17 cellular contexts compared by ENCODE assay signal in genomic region chr11:128708660-128709059, GRCh38. TPM values are rescaled to one million over a fixed set of nuclear protein-coding genes. Genes with fewer than 3 reads are reported as not detected.
DNase-seq lines count a peak whose midpoint lies in the region; ATAC-seq and TF ChIP-seq lines count a peak whose summit lies in the region.
"Had no signal": no experiment of that assay in that cellular context is flagged by ENCODE, and none has a peak within 500 bp of the region (broad histone marks: within the 10 kb centered on the region; RNA-seq: fewer than 3 reads in every experiment).

No MANE protein-coding gene starts in this region.

- no peak for DNase-seq in CD4-positive, alpha-beta memory T cell
- DNase-seq in brain microvascular endothelial cell (no peak), NCI-H524 (lab: John Stamatoyannopoulos, UW) (no peak), stomach (no peak), NCI-H1048 (lab: John Stamatoyannopoulos, UW) (no peak)
- no peak for DNase-seq in naive thymus-derived CD4-positive, alpha-beta T cell
- DNase-seq: activated CD4-positive, alpha-beta T cell treated with anti-CD3 and anti-CD28 coated beads for 36 hours; colonic mucosa; GDM1; NCI-H748 treated with DMSO at 0.1 percent for 48 hours; PC-9; posterior cingulate gyrus; small intestine; testis had no signal

- CTCF ChIA-PET in CD4-positive, alpha-beta memory T cell (lab: Charles Lee; ENCODE audit: partially characterized antibody) = no interaction called here
- CTCF ChIA-PET in naive thymus-derived CD4-positive, alpha-beta T cell (lab: Charles Lee) = no interaction called here

- peak overlapping the region in 4 of 7 donors; percentile 17 to 73 (median 36) for H3K27ac Mint-ChIP-seq in CD4-positive, alpha-beta memory T cell
- H3K27ac Mint-ChIP-seq in naive thymus-derived CD4-positive, alpha-beta T cell = peak overlapping the region in 5 of 9 donors; percentile 14 to 48 (median 34)
- H3K27ac Mint-ChIP-seq: activated CD4-positive, alpha-beta T cell treated with anti-CD3 and anti-CD28 coated beads for 36 hours had no signal

- WGBS in stomach, 5 donors = 84 to 92% (median 90%) methylated on average over 5 of the region's 5 CpGs

- peaks cover 100% of the 10 kb centered on the region for H3K4me1 ChIP-seq in BLaER1
- H3K4me1 ChIP-seq in CD4-positive, alpha-beta memory T cell (ENCODE audit: insufficient read depth, low read length) = peaks cover 100% of the 10 kb centered on the region
- H3K4me1 ChIP-seq in naive thymus-derived CD4-positive, alpha-beta T cell (ENCODE audit: control insufficient read depth in 2 of 2, insufficient read depth in 2 of 2, low read length in 2 of 2) = peaks cover 76 to 77% of the 10 kb centered on the region in 2 donors
- peaks cover 0 to 63% (median 2%) of the 10 kb centered on the region in 4 donors for H3K4me1 ChIP-seq in stomach
- H3K4me1 ChIP-seq: colonic mucosa, testis had no signal

- peaks cover 83 to 100% (median 95%) of the 10 kb centered on the region in 4 donors for H3K4me1 Mint-ChIP-seq in CD4-positive, alpha-beta memory T cell
- H3K4me1 Mint-ChIP-seq in naive thymus-derived CD4-positive, alpha-beta T cell = peaks cover 75 to 100% (median 98%) of the 10 kb centered on the region in 7 donors

- H3K9ac ChIP-seq in BLaER1 = no peak overlapping the region

- no peak for TF ChIP-seq POLR2A in stomach (IDR thresholded peaks at IDR 0.05)

- H3K27me3 ChIP-seq in BLaER1 (no peaks in the 10 kb centered on the region), brain microvascular endothelial cell (replicated peaks) (no peaks in the 10 kb centered on the region), stomach (peaks cover 0 to 5% (median 0%) of the 10 kb centered on the region in 3 donors)
- H3K27me3 ChIP-seq in CD4-positive, alpha-beta memory T cell (ENCODE audit: insufficient read depth, low read length) = no peaks in the 10 kb centered on the region
- no peaks in the 10 kb centered on the region for H3K27me3 ChIP-seq in naive thymus-derived CD4-positive, alpha-beta T cell (ENCODE audit: control insufficient read depth in 2 of 2, insufficient read depth in 2 of 2, low read length in 2 of 2)
- H3K27me3 ChIP-seq: colonic mucosa, testis had no signal

- no peak overlapping the region for H3K4me3 ChIP-seq in BLaER1
- H3K4me3 ChIP-seq in CD4-positive, alpha-beta memory T cell (ENCODE audit: low read length in 2 of 2) = no peak overlapping the region
- H3K4me3 ChIP-seq in brain microvascular endothelial cell (ENCODE audit: low read depth, low read length) = no peak overlapping the region
- no peak overlapping the region for H3K4me3 ChIP-seq in naive thymus-derived CD4-positive, alpha-beta T cell (ENCODE audit: low read length)
- H3K4me3 ChIP-seq in stomach = no peak overlapping the region
- H3K4me3 ChIP-seq: colonic mucosa, PC-9, testis had no signal

- H3K27ac ChIP-seq in BLaER1 (no peak overlapping the region), brain microvascular endothelial cell (peak overlapping the region; percentile 91), stomach (peak overlapping the region in 2 of 5 donors; percentile 7 to 8)
- no peak overlapping the region for H3K27ac ChIP-seq in CD4-positive, alpha-beta memory T cell (ENCODE audit: low read depth, low read length)
- no peak overlapping the region for H3K27ac ChIP-seq in naive thymus-derived CD4-positive, alpha-beta T cell (ENCODE audit: low read depth, low read length)
- H3K27ac ChIP-seq: colonic mucosa, foreskin keratinocyte, PC-9, testis had no signal

- peaks cover 55 to 65% of the 10 kb centered on the region in 2 donors for H3K36me3 Mint-ChIP-seq in CD4-positive, alpha-beta memory T cell
- H3K36me3 Mint-ChIP-seq in naive thymus-derived CD4-positive, alpha-beta T cell = peaks cover 5 to 68% (median 26%) of the 10 kb centered on the region in 5 donors

- 0 out of 2 replicates have a peak overlapping the region, but pooled peaks have one; percentile 97 for H3K4me2 ChIP-seq in BLaER1
- H3K4me2 ChIP-seq: PC-9 had no signal

- H3K4me3 Mint-ChIP-seq in CD4-positive, alpha-beta memory T cell = peak overlapping the region in 2 of 8 donors; percentile 9
- H3K4me3 Mint-ChIP-seq in naive thymus-derived CD4-positive, alpha-beta T cell = peak overlapping the region in 1 of 10 donors; percentile 47
- H3K4me3 Mint-ChIP-seq: activated CD4-positive, alpha-beta T cell treated with anti-CD3 and anti-CD28 coated beads for 36 hours had no signal

- H3K36me3 ChIP-seq in BLaER1 = peaks cover 89% of the 10 kb centered on the region
- peaks cover 30% of the 10 kb centered on the region for H3K36me3 ChIP-seq in CD4-positive, alpha-beta memory T cell (ENCODE audit: insufficient read depth, low read length)
- H3K36me3 ChIP-seq in brain microvascular endothelial cell (replicated peaks) = peaks cover 6% of the 10 kb centered on the region
- peaks cover 0 to 15% (median 4%) of the 10 kb centered on the region in 3 experiments for H3K36me3 ChIP-seq in naive thymus-derived CD4-positive, alpha-beta T cell (ENCODE audit: control insufficient read depth in 2 of 3, insufficient read depth in 3 of 3, low read length in 3 of 3)
- no peaks in the 10 kb centered on the region for H3K36me3 ChIP-seq in stomach
- H3K36me3 ChIP-seq: colonic mucosa had no signal

- H3K9me3 Mint-ChIP-seq in CD4-positive, alpha-beta memory T cell = no peaks in the 10 kb centered on the region
- peaks cover 0 to 14% (median 0%) of the 10 kb centered on the region in 11 donors for H3K9me3 Mint-ChIP-seq in naive thymus-derived CD4-positive, alpha-beta T cell

- TF ChIP-seq CTCF in brain microvascular endothelial cell (IDR thresholded peaks at IDR 0.05; ENCODE audit: low read depth, low read length, missing control alignments) (no peak), stomach (IDR thresholded peaks at IDR 0.05) (no peak)

- in situ Hi-C loops in brain microvascular endothelial cell (cut with HindIII; ENCODE audit: low pct_ligation_motif_present, low sequenced_read_pairs) = no loop called here

- TF ChIP-seq EP300 in stomach (IDR thresholded peaks at IDR 0.05) = no peak

- H4K20me1 ChIP-seq in BLaER1 = peaks cover 100% of the 10 kb centered on the region

- no peak for ATAC-seq in naive thymus-derived CD4-positive, alpha-beta T cell
- no peak for ATAC-seq in HG03442 (IDR thresholded peaks at IDR 0.05; ENCODE audit: unreplicated experiment)
- ATAC-seq: activated CD4-positive, alpha-beta T cell treated with anti-CD3 and anti-CD28 coated beads for 36 hours; foreskin keratinocyte had no signal

- POLR2A ChIA-PET in CD4-positive, alpha-beta memory T cell (lab: Charles Lee; ENCODE audit: partially characterized antibody) = interaction anchor here (0.9 kb wide), 1 partner anchor 14 kb away, joined by 3 read pairs; no protein-coding TSS in a partner anchor
- POLR2A ChIA-PET in naive thymus-derived CD4-positive, alpha-beta T cell (lab: Charles Lee) = interaction anchor here (1.6 kb wide), 1 partner anchor 17 kb away, joined by 4 read pairs; no protein-coding TSS in a partner anchor

- H3K9me3 ChIP-seq in BLaER1 = peaks cover 19% of the 10 kb centered on the region; the same call in 1 of the 2 replicates
- no peaks in the 10 kb centered on the region for H3K9me3 ChIP-seq in CD4-positive, alpha-beta memory T cell (ENCODE audit: control insufficient read depth in 1 of 2, low read length in 2 of 2)
- no peaks in the 10 kb centered on the region for H3K9me3 ChIP-seq in naive thymus-derived CD4-positive, alpha-beta T cell (ENCODE audit: control insufficient read depth in 2 of 3, low read length in 3 of 3)
- no peaks in the 10 kb centered on the region for H3K9me3 ChIP-seq in stomach
- H3K9me3 ChIP-seq: colonic mucosa, testis had no signal

- H3K27me3 Mint-ChIP-seq in CD4-positive, alpha-beta memory T cell = no peaks in the 10 kb centered on the region
- no peaks in the 10 kb centered on the region for H3K27me3 Mint-ChIP-seq in naive thymus-derived CD4-positive, alpha-beta T cell
- H3K27me3 Mint-ChIP-seq: activated CD4-positive, alpha-beta T cell treated with anti-CD3 and anti-CD28 coated beads for 36 hours had no signal

- intact Hi-C loops in CD4-positive, alpha-beta memory T cell (cut with micrococcal nuclease) = no loop called here
- intact Hi-C loops in naive thymus-derived CD4-positive, alpha-beta T cell (cut with micrococcal nuclease) = no loop called here
- intact Hi-C loops in stomach (cut with DNase I; ENCODE audit: low total_unique reads) = no loop called here

RNA-seq across cellular contexts. Expression of gene FLI1, which starts 14.8 kb away (rescaled TPM):
- 100 to 1,000 TPM; 112 to 122 TPM for total RNA-seq in CD4-positive, alpha-beta memory T cell
- 10 to 100 TPM; 54.6 to 93.1 TPM for polyA plus RNA-seq in CD4-positive, alpha-beta memory T cell
- 100 to 1,000 TPM in 1 of 5 experiments, 10 to 100 TPM in 4; 80.8 to 108 (median 89.3) TPM for total RNA-seq in naive thymus-derived CD4-positive, alpha-beta T cell
- 10 to 100 TPM; 52.1 to 53.8 TPM for polyA plus RNA-seq in naive thymus-derived CD4-positive, alpha-beta T cell
- 10 to 100 TPM in 3 of 5 donors, 1 to 10 TPM in 1, under 1 TPM in 1; 0.87 to 39.7 (median 13.0) TPM for total RNA-seq in stomach
- 1 to 10 TPM; 2.4 to 4.0 (median 3.6) TPM for polyA plus RNA-seq in stomach
